Comparison of ENCODE assay signal across 8 cellular contexts in the genomic region with DNA sequence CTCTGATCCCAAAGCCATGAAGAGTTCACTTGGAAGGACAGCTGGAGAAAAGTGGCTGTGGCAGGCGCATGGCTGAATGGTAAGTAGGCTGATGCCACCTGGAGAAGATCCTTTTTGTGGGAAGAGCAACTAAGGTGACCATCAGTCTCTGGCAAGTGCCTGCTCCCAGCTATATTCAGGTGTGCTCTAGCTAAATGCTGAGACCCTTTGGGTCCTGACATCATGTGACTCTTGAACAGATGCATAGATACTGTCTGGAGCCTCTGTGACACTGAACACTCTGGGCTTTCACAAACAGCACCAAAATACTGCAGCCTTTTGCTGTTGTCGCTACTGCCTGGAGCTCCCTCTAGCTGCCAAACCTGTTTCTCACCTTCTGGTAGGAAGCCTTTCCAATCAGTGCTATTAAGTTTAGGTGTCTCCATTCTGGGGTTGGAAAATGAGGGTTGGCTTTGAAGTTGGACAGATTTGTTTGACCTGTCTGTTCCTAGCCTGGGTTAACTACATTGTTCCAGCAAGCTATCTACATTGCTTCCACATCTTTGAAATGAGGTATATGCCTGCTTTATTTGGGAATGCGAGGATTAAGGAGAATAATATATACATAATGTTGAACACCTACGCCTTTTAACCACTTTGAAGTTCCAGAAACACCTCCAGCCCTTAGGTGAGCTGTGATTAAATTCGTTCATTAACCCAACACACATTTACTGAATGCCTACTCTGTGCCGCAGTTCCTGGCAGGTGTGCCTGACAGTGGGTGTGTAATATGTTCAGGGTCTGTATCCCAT. TPM values are rescaled to one million over a fixed set of nuclear protein-coding genes. Genes with fewer than 3 reads are reported as not detected.
DNase-seq lines count a peak whose midpoint lies in the region; ATAC-seq and TF ChIP-seq lines count a peak whose summit lies in the region.

No MANE protein-coding gene starts in this region.

- no peaks in the 10 kb centered on the region for H3K9me3 ChIP-seq in lower lobe of right lung
- no peaks in the 10 kb centered on the region for H3K9me3 ChIP-seq in ascending aorta
- H3K9me3 ChIP-seq in gastroesophageal sphincter: no peaks in the 10 kb centered on the region

- H3K36me3 ChIP-seq in KMS-11 (ENCODE audit: insufficient read depth) (no peaks in the 10 kb centered on the region), lower lobe of right lung (no peaks in the 10 kb centered on the region), ascending aorta (no peaks in the 10 kb centered on the region), gastroesophageal sphincter (no peaks in the 10 kb centered on the region)

- H3K4me1 ChIP-seq in KMS-11 (ENCODE audit: low read depth, poor library complexity, severe bottlenecking): peaks cover 5% of the 10 kb centered on the region
- peaks cover 23% of the 10 kb centered on the region for H3K4me1 ChIP-seq in lower lobe of right lung
- peaks cover 0 to 3% of the 10 kb centered on the region in 2 donors for H3K4me1 ChIP-seq in ascending aorta
- H3K4me1 ChIP-seq in gastroesophageal sphincter: peaks cover 0 to 33% (median 10%) of the 10 kb centered on the region in 3 donors

- H3K79me2 ChIP-seq in KMS-11 (ENCODE audit: insufficient read depth, low read depth): no peaks in the 10 kb centered on the region

- no peak overlapping the region for H3K4me2 ChIP-seq in KMS-11

- DNase-seq in ELF-1 (ENCODE audit: low read depth, low spot score): peak; percentile 56
- peak; percentile 68 for DNase-seq in RPMI8226
- no peak for DNase-seq in astrocyte of the spinal cord (ENCODE audit: low read depth, low spot score)
- DNase-seq in lower lobe of right lung: no peak
- no peak for DNase-seq in ascending aorta (ENCODE audit: low spot score in 2 of 2)
- DNase-seq in GM19240 (ENCODE audit: insufficient read length, low spot score): no peak

- H3K4me3 ChIP-seq in KMS-11 (IDR thresholded peaks at IDR 0.05; ENCODE audit: insufficient read depth, low read depth, low read length) (no peak overlapping the region), astrocyte of the spinal cord (ENCODE audit: low read depth, low read length) (no peak overlapping the region), lower lobe of right lung (no peak overlapping the region), ascending aorta (no peak overlapping the region), gastroesophageal sphincter (no peak overlapping the region)

- peaks cover 20% of the 10 kb centered on the region; the same call in 1 of the 2 replicates for H3K27me3 ChIP-seq in KMS-11 (ENCODE audit: insufficient read depth, low read depth)
- peaks cover 87% of the 10 kb centered on the region for H3K27me3 ChIP-seq in lower lobe of right lung (ENCODE audit: low read depth)
- peaks cover 24% of the 10 kb centered on the region for H3K27me3 ChIP-seq in ascending aorta
- H3K27me3 ChIP-seq in gastroesophageal sphincter: peaks cover 99% of the 10 kb centered on the region

- intact Hi-C loops in lower lobe of right lung (cut with DNase I) (no loop called here), ascending aorta (cut with DNase I) (no loop called here)

- ATAC-seq in lower lobe of right lung: peak in 1 of 2 donors; percentile 51
- ATAC-seq in gastroesophageal sphincter: no peak

- WGBS in gastroesophageal sphincter (ENCODE audit: low coverage in 1 of 2), 2 donors: 45 to 71% methylated on average over 4 of the region's 6 CpGs

- H4K20me1 ChIP-seq in KMS-11 (ENCODE audit: insufficient read depth): no peaks in the 10 kb centered on the region

- in situ Hi-C loops in astrocyte of the spinal cord (cut with HindIII; ENCODE audit: low sequenced_read_pairs): no loop called here

- TF ChIP-seq CTCF in KMS-11 (conservative IDR thresholded peaks at IDR 0.05; ENCODE audit: low read depth, low read length) (peak; percentile 83), astrocyte of the spinal cord (IDR thresholded peaks at IDR 0.05; ENCODE audit: low read depth, low read length) (peak; percentile 77), lower lobe of right lung (IDR thresholded peaks at IDR 0.05) (peak; percentile 30), ascending aorta (IDR thresholded peaks at IDR 0.05) (peak in 1 of 3 experiments; percentile 17), gastroesophageal sphincter (IDR thresholded peaks at IDR 0.05) (no peak)

- H2AFZ ChIP-seq in KMS-11 (ENCODE audit: low read depth): no peak overlapping the region

- H3K27ac ChIP-seq in KMS-11: no peak overlapping the region
- no peak overlapping the region for H3K27ac ChIP-seq in lower lobe of right lung
- no peak overlapping the region for H3K27ac ChIP-seq in ascending aorta
- no peak overlapping the region for H3K27ac ChIP-seq in gastroesophageal sphincter

- no peak overlapping the region for H3K9ac ChIP-seq in KMS-11

- no peak for TF ChIP-seq POLR2A in gastroesophageal sphincter (IDR thresholded peaks at IDR 0.05)

- no peak for TF ChIP-seq EP300 in gastroesophageal sphincter (IDR thresholded peaks at IDR 0.05)

RNA-seq across cellular contexts. Expression of a gene that starts 3.1 kb away (rescaled TPM):
- total RNA-seq in lower lobe of right lung (not detected), ascending aorta (not detected), gastroesophageal sphincter (not detected)

RNA-seq across cellular contexts. Expression of a gene that starts 6.0 kb away (rescaled TPM):
- total RNA-seq in lower lobe of right lung: 2.9 TPM
- 5.2 TPM for total RNA-seq in ascending aorta
- total RNA-seq in gastroesophageal sphincter: 1 to 10 TPM; 2.2 to 5.4 (median 4.0) TPM

RNA-seq across cellular contexts. Expression of a gene that starts 56.1 kb away (rescaled TPM):
- total RNA-seq in lower lobe of right lung (151 TPM), ascending aorta (226 TPM), gastroesophageal sphincter (100 to 1,000 TPM; 221 to 258 (median 240) TPM)

RNA-seq across cellular contexts. Expression of a gene that starts 57.2 kb away (rescaled TPM):
- total RNA-seq in lower lobe of right lung (14.8 TPM), ascending aorta (77.0 TPM), gastroesophageal sphincter (10 to 100 TPM; 21.7 to 37.5 (median 30.2) TPM)

Comparison
In these comparisons a context has a peak if more than half of its experiments do, and no peak if none do; other contexts are left out.
1. DNase-seq: peak in ELF-1 (single experiment) and RPMI8226 (single experiment); none in astrocyte of the spinal cord (single experiment), lower lobe of right lung (single experiment), ascending aorta (0 of 2) and GM19240 (single experiment).
2. CTCF ChIP-seq: peak in KMS-11 (single experiment), astrocyte of the spinal cord (single experiment) and lower lobe of right lung (single experiment); none in gastroesophageal sphincter (0 of 4).